20 cellular contexts compared by ENCODE assay signal in the genomic region with DNA sequence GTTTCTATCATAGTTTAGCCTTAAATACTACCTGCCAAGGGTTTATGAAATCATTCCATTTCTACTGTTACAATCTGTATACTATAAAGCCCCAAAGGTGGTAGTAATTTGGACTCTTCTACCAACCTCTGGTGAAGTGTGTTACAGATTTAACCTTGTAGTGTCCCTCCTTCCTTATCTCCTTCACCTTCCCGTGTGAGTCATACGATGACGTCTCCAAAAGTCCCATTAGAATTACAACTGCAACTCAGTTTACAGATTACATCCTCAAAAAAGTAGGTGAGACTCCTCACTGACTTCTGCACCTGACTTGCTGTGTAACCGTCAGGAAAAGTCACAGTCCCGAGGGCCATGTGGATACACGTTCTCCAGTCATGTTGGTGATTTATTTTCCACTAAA.
DNase-seq lines count a peak whose midpoint lies in the region; ATAC-seq, FAIRE-seq and TF ChIP-seq lines count a peak whose summit lies in the region.
"Had no signal": no experiment of that assay in that cellular context is flagged by ENCODE, and none has a peak within 500 bp of the region (broad histone marks: within the 10 kb centered on the region; RNA-seq: fewer than 3 reads in every experiment).

No MANE protein-coding gene starts in this region.

- intact Hi-C loops in Calu3 (cut with micrococcal nuclease; ENCODE audit: unreplicated experiment), result no loop called here

- no peaks in the 10 kb centered on the region for H3K27me3 Mint-ChIP-seq in Calu3 (ENCODE audit: unreplicated experiment)
- H3K27me3 Mint-ChIP-seq in astrocyte (ENCODE audit: low read depth, unreplicated experiment), result no peaks in the 10 kb centered on the region
- H3K27me3 Mint-ChIP-seq in progenitor cell of endocrine pancreas, result no peaks in the 10 kb centered on the region

- H3K4me1 Mint-ChIP-seq in Calu3 (ENCODE audit: low read depth, unreplicated experiment) (peaks cover 9% of the 10 kb centered on the region), astrocyte (ENCODE audit: low read depth, unreplicated experiment) (no peaks in the 10 kb centered on the region), progenitor cell of endocrine pancreas (ENCODE audit: low read depth) (no peaks in the 10 kb centered on the region)

- H3K9me3 Mint-ChIP-seq in Calu3 (ENCODE audit: low read depth, unreplicated experiment), result no peaks in the 10 kb centered on the region
- no peaks in the 10 kb centered on the region for H3K9me3 Mint-ChIP-seq in astrocyte (ENCODE audit: unreplicated experiment)
- H3K9me3 Mint-ChIP-seq in progenitor cell of endocrine pancreas (ENCODE audit: low read depth), result no peaks in the 10 kb centered on the region

- no peak overlapping the region for H3K4me2 ChIP-seq in astrocyte (ENCODE audit: low read length)
- no peak overlapping the region for H3K4me2 ChIP-seq in MM.1S (ENCODE audit: low read depth, low read length)

- H2AFZ ChIP-seq in astrocyte (ENCODE audit: low read depth, low read length) (no peak overlapping the region), MM.1S (ENCODE audit: low read length) (no peak overlapping the region)

- no peaks in the 10 kb centered on the region for H3F3A ChIP-seq in MM.1S (ENCODE audit: insufficient read depth, low read length)

- CTCF ChIA-PET in Calu3 (lab: Charles Lee), result no interaction called here

- FAIRE-seq in astrocyte (lab: Jason Lieb, UNC), result no peak
- FAIRE-seq: A204.1 had no signal

- H3K4me1 ChIP-seq in HUES48 (ENCODE audit: control insufficient read depth, insufficient read depth, low read length) (peaks cover 38% of the 10 kb centered on the region), astrocyte (ENCODE audit: insufficient read depth, low read length) (no peaks in the 10 kb centered on the region), MM.1S (ENCODE audit: low read length) (no peaks in the 10 kb centered on the region)

- H3K4me3 Mint-ChIP-seq in Calu3 (ENCODE audit: low read depth, unreplicated experiment) (no peak overlapping the region), astrocyte (ENCODE audit: unreplicated experiment) (no peak overlapping the region), progenitor cell of endocrine pancreas (ENCODE audit: low read depth) (no peak overlapping the region)

- H3K27ac Mint-ChIP-seq in Calu3 (ENCODE audit: unreplicated experiment), result no peak overlapping the region
- no peak overlapping the region for H3K27ac Mint-ChIP-seq in astrocyte (ENCODE audit: unreplicated experiment)
- peak overlapping the region; percentile 7 for H3K27ac Mint-ChIP-seq in progenitor cell of endocrine pancreas

- H4K20me1 ChIP-seq in astrocyte (ENCODE audit: insufficient read depth, low read length) (no peaks in the 10 kb centered on the region), MM.1S (ENCODE audit: insufficient read depth, low read length) (no peaks in the 10 kb centered on the region)

- no peaks in the 10 kb centered on the region; the same call in 1 of the 2 replicates for H3K36me3 ChIP-seq in HUES48 (ENCODE audit: control insufficient read depth, insufficient read depth, low read length)
- peaks cover 5% of the 10 kb centered on the region for H3K36me3 ChIP-seq in astrocyte (ENCODE audit: insufficient read depth, low read length)
- H3K36me3 ChIP-seq in MM.1S (replicated peaks; ENCODE audit: insufficient read depth, low read length), result no peaks in the 10 kb centered on the region

- ATAC-seq in GM19463 (IDR thresholded peaks at IDR 0.05; ENCODE audit: unreplicated experiment), result no peak

- H3K9ac ChIP-seq in HUES48 (ENCODE audit: low read depth, low read length), result no peak overlapping the region
- no peak overlapping the region for H3K9ac ChIP-seq in astrocyte (ENCODE audit: low read length)
- no peak overlapping the region for H3K9ac ChIP-seq in MM.1S (ENCODE audit: low read length)

- TF ChIP-seq CTCF in Calu3 (IDR thresholded peaks at IDR 0.05; ENCODE audit: unreplicated experiment) (no peak), astrocyte (IDR thresholded peaks at IDR 0.05; ENCODE audit: insufficient read depth, low read depth, low read length) (no peak), progenitor cell of endocrine pancreas (IDR thresholded peaks at IDR 0.05; ENCODE audit: unreplicated experiment) (no peak), MM.1S (IDR thresholded peaks at IDR 0.05; ENCODE audit: low read length) (no peak)

- no TSS peak for BruUV-seq in Calu3 (replicated peaks; lab: Mats Ljungman, UMichigan)

- H3K9me2 ChIP-seq in MM.1S (replicated peaks; ENCODE audit: insufficient read depth, low read length), result no peaks in the 10 kb centered on the region

- DNase-seq in Calu3, result peak; percentile 6
- DNase-seq in astrocyte (ENCODE audit: low read depth), result peak; percentile 12
- DNase-seq in progenitor cell of endocrine pancreas (ENCODE audit: low spot score, unreplicated experiment), result no peak
- no peak for DNase-seq in NAMALWA (ENCODE audit: low spot score)
- DNase-seq in MM.1S, result no peak
- DNase-seq: KBM-7, NCI-H1105, NCI-H146, NCI-H2029, NCI-H226, NCI-H510A treated with DMSO at 0.1 percent for 48 hours, NCI-H748 treated with DMSO at 0.1 percent for 48 hours, SHP77 treated with DMSO at 0.1 percent for 48 hours, SW 1271 had no signal

- no peaks in the 10 kb centered on the region for H3K36me3 Mint-ChIP-seq in Calu3 (ENCODE audit: insufficient read depth, unreplicated experiment)
- peaks cover 3% of the 10 kb centered on the region for H3K36me3 Mint-ChIP-seq in astrocyte (ENCODE audit: low read depth, unreplicated experiment)
- H3K36me3 Mint-ChIP-seq in progenitor cell of endocrine pancreas (ENCODE audit: insufficient read depth), result peaks cover 1% of the 10 kb centered on the region

- no peaks in the 10 kb centered on the region for H3K27me3 ChIP-seq in HUES48 (ENCODE audit: control insufficient read depth, insufficient read depth, low read length)
- no peaks in the 10 kb centered on the region for H3K27me3 ChIP-seq in astrocyte (ENCODE audit: insufficient read depth, low read length)
- H3K27me3 ChIP-seq in MM.1S (replicated peaks; ENCODE audit: insufficient read depth, low read length), result no peaks in the 10 kb centered on the region

- no peaks in the 10 kb centered on the region for H3K9me3 ChIP-seq in HUES48 (ENCODE audit: control insufficient read depth, insufficient read depth, low read length)
- no peaks in the 10 kb centered on the region for H3K9me3 ChIP-seq in astrocyte (ENCODE audit: insufficient read depth, low read depth, low read length)
- no peaks in the 10 kb centered on the region for H3K9me3 ChIP-seq in MM.1S (replicated peaks; ENCODE audit: insufficient read depth, low read length)

- H3K4me3 ChIP-seq in HUES48 (ENCODE audit: low read depth, low read length) (no peak overlapping the region), astrocyte (ENCODE audit: insufficient read depth, low read depth, low read length) (no peak overlapping the region), MM.1S (ENCODE audit: low read length) (no peak overlapping the region)
- H3K4me3 ChIP-seq: SK-N-MC had no signal

- H3K79me2 ChIP-seq in astrocyte (ENCODE audit: insufficient read depth, low read length), result no peaks in the 10 kb centered on the region
- no peaks in the 10 kb centered on the region for H3K79me2 ChIP-seq in MM.1S (ENCODE audit: low read length)

- peak overlapping the region; percentile 26 for H3K27ac ChIP-seq in HUES48 (ENCODE audit: low read depth, low read length)
- no peak overlapping the region for H3K27ac ChIP-seq in astrocyte (ENCODE audit: low read depth, low read length)
- H3K27ac ChIP-seq in MM.1S (ENCODE audit: low read length), result no peak overlapping the region
- H3K27ac ChIP-seq: C4-2B, RWPE1, SK-N-MC had no signal

Comparison
In these comparisons a context has a peak if more than half of its experiments do, and no peak if none do; other contexts are left out.
1. DNase-seq: peak in Calu3 (single experiment) and astrocyte (single experiment); none in progenitor cell of endocrine pancreas (single experiment), NAMALWA (single experiment) and MM.1S (single experiment).